In the genomic region with DNA sequence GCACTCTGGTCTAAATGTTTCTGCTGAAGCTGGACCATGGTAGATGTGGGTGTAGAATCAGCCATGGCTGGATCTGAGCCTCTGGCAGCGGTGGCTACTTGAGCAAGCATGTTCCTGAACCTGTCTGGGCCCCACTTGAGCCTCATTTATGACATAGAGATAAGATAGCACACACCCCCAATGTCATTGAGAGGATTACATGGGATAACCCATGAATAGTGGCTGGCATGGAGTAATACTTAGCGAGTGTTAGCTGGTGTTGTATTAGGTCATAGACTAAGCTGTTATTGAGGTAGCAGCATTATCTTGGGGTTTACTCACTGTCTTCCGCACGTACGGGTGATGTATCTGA, we compare ENCODE assay signal across 7 cellular contexts. TPM values are rescaled to one million over a fixed set of nuclear protein-coding genes. Genes with fewer than 3 reads are reported as not detected.
DNase-seq lines count a peak whose midpoint lies in the region; ATAC-seq, FAIRE-seq and TF ChIP-seq lines count a peak whose summit lies in the region.
"Not testable (repeated sequence)": the region's sequence is repeated elsewhere in the genome, so short reads cannot be mapped to it uniquely, and the experiment has no call there.

No MANE protein-coding gene starts in this region.

- POLR2A ChIA-PET in RWPE1 (lab: Yijun Ruan, JAX; ENCODE audit: low non-redundant PET); K562 (lab: Yijun Ruan, JAX): not testable (repeated sequence)

- H3K4me1 Mint-ChIP-seq in activated T-cell treated with anti-CD3 and anti-CD28 coated beads, Interleukin-2, amount 50 U/mL, for 72 hours (ENCODE audit: low read depth), result peaks cover 29% of the 10 kb centered on the region
- peaks cover 40% of the 10 kb centered on the region for H3K4me1 Mint-ChIP-seq in stimulated activated memory B cell treated with anti-CD40 and anti-IgM and Interleukin-4, amounts not matched to agents 10 μg/mL and 1 μg/mL and 100 μg/mL, for 72 hours

- BruUV-seq in K562 (replicated peaks; lab: Mats Ljungman, UMichigan), result not testable (repeated sequence)

- not testable (repeated sequence) for ATAC-seq in activated T-cell treated with anti-CD3 and anti-CD28 coated beads, Interleukin-2, amount 50 U/mL, for 72 hours (replicated peaks in 1 of 2); K562; stimulated activated memory B cell treated with anti-CD40 and anti-IgM and Interleukin-4, amounts not matched to agents 10 μg/mL and 1 μg/mL and 100 μg/mL, for 72 hours
- peak; percentile 27 for ATAC-seq in foreskin keratinocyte

- peaks cover 4 to 18% of the 10 kb centered on the region in 2 donors for H3K36me3 Mint-ChIP-seq in activated T-cell treated with anti-CD3 and anti-CD28 coated beads, Interleukin-2, amount 50 U/mL, for 72 hours (ENCODE audit: insufficient read depth in 2 of 2)
- peaks cover 50% of the 10 kb centered on the region for H3K36me3 Mint-ChIP-seq in stimulated activated memory B cell treated with anti-CD40 and anti-IgM and Interleukin-4, amounts not matched to agents 10 μg/mL and 1 μg/mL and 100 μg/mL, for 72 hours

- not testable (repeated sequence) for DNase-seq in GM12892 (ENCODE audit: insufficient read length); RWPE1 (ENCODE audit: low spot score); activated T-cell treated with anti-CD3 and anti-CD28 coated beads, Interleukin-2, amount 50 U/mL, for 72 hours; K562 (ENCODE audit: extremely low read depth in 1 of 4, low spot score in 3 of 4); foreskin keratinocyte

- 60% methylated on average over 1 of the region's 5 CpGs for WGBS in K562 (ENCODE audit: insufficient coverage, low coverage, missing lambda C conversion rate)

- not testable (repeated sequence) for H3K27me3 Mint-ChIP-seq in activated T-cell treated with anti-CD3 and anti-CD28 coated beads, Interleukin-2, amount 50 U/mL, for 72 hours (ENCODE audit: low read depth); stimulated activated memory B cell treated with anti-CD40 and anti-IgM and Interleukin-4, amounts not matched to agents 10 μg/mL and 1 μg/mL and 100 μg/mL, for 72 hours

- peaks cover 19% of the 10 kb centered on the region for H4K20me1 ChIP-seq in K562 (replicated peaks; ENCODE audit: control insufficient read depth, insufficient read depth, low read length)

- H3K36me3 ChIP-seq in K562 (ENCODE audit: control insufficient read depth, insufficient read depth, low read length), result peaks cover 32% of the 10 kb centered on the region

- H3K4me1 ChIP-seq in K562 (replicated peaks in 1 of 2; ENCODE audit: control insufficient read depth in 2 of 2, insufficient read depth in 2 of 2, low read length in 2 of 2), result peaks cover 27 to 28% of the 10 kb centered on the region in 2 experiments
- H3K4me1 ChIP-seq in foreskin keratinocyte, result not testable (repeated sequence)

- TF ChIP-seq POLR2A in GM12892 (IDR thresholded peaks at IDR 0.05; ENCODE audit: low read depth, low read length); K562 (conservative IDR thresholded peaks at IDR 0.05): not testable (repeated sequence)

- TF ChIP-seq EP300 in K562 (IDR thresholded peaks at IDR 0.05; ENCODE audit: low read length), result not testable (repeated sequence)

- not testable (repeated sequence) for H3K9me1 ChIP-seq in K562 (ENCODE audit: control insufficient read depth, insufficient read depth, low read length)

- intact Hi-C loops in K562 (cut with micrococcal nuclease), result not testable (repeated sequence)

- H3K4me2 ChIP-seq in K562 (ENCODE audit: insufficient read depth, low read length), result peak overlapping the region; percentile 7; the same call in 1 of the 2 replicates

- not testable (repeated sequence) for H3K9ac ChIP-seq in K562 (ENCODE audit: insufficient read depth in 1 of 2, low read depth in 2 of 2, low read length in 2 of 2)

- H3K4me3 ChIP-seq in K562, result not testable (repeated sequence)

- peak overlapping the region in 1 of 2 donors; percentile 23 for H3K4me3 Mint-ChIP-seq in activated T-cell treated with anti-CD3 and anti-CD28 coated beads, Interleukin-2, amount 50 U/mL, for 72 hours
- not testable (repeated sequence) for H3K4me3 Mint-ChIP-seq in stimulated activated memory B cell treated with anti-CD40 and anti-IgM and Interleukin-4, amounts not matched to agents 10 μg/mL and 1 μg/mL and 100 μg/mL, for 72 hours

- H3K9me3 ChIP-seq in K562 (replicated peaks; ENCODE audit: control insufficient read depth, insufficient read depth, low read depth, low read length), result not testable (repeated sequence)

- H2AFZ ChIP-seq in K562 (ENCODE audit: low read depth, low read length), result not testable (repeated sequence)

- not testable (repeated sequence) for TF ChIP-seq RAD21 in K562 (CRISPR knock-in tag; conservative IDR thresholded peaks at IDR 0.05 in 1 of 2, IDR thresholded peaks at IDR 0.05 in 1 of 2)

- peak overlapping the region; percentile 22 for H3K27ac Mint-ChIP-seq in activated T-cell treated with anti-CD3 and anti-CD28 coated beads, Interleukin-2, amount 50 U/mL, for 72 hours
- peak overlapping the region; percentile 82 for H3K27ac Mint-ChIP-seq in stimulated activated memory B cell treated with anti-CD40 and anti-IgM and Interleukin-4, amounts not matched to agents 10 μg/mL and 1 μg/mL and 100 μg/mL, for 72 hours

- H3K27ac ChIP-seq in RWPE1 (peak overlapping the region; percentile 59), layer of hippocampus (ENCODE audit: low read depth, low read length) (peak overlapping the region; percentile 38)
- not testable (repeated sequence) for H3K27ac ChIP-seq in K562 (ENCODE audit: extremely low read depth, low read depth, low read length); foreskin keratinocyte

- TF ChIP-seq CTCF in RWPE1 (conservative IDR thresholded peaks at IDR 0.05; ENCODE audit: low read depth); K562 (IDR thresholded peaks at IDR 0.05 in 2 of 3, conservative IDR thresholded peaks at IDR 0.05 in 1 of 3; ENCODE audit: insufficient read depth in 2 of 3, low read depth in 1 of 3, low read length in 3 of 3); foreskin keratinocyte (conservative IDR thresholded peaks at IDR 0.05): not testable (repeated sequence)

- not testable (repeated sequence) for H3K27me3 ChIP-seq in K562 (ENCODE audit: control insufficient read depth in 2 of 2, insufficient read depth in 2 of 2, low read length in 2 of 2); foreskin keratinocyte; layer of hippocampus (ENCODE audit: control insufficient read depth, insufficient read depth, low read length)

- H3K79me2 ChIP-seq in K562 (ENCODE audit: control insufficient read depth, insufficient read depth, low read length), result not testable (repeated sequence)

- FAIRE-seq in GM12892 (lab: Jason Lieb, UNC), result peak; percentile 56
- not testable (repeated sequence) for FAIRE-seq in K562 (lab: Jason Lieb, UNC)

- H3K9me3 Mint-ChIP-seq in activated T-cell treated with anti-CD3 and anti-CD28 coated beads, Interleukin-2, amount 50 U/mL, for 72 hours; stimulated activated memory B cell treated with anti-CD40 and anti-IgM and Interleukin-4, amounts not matched to agents 10 μg/mL and 1 μg/mL and 100 μg/mL, for 72 hours: not testable (repeated sequence)

- in situ Hi-C loops in K562 (cut with MboI), result loop anchor here (5.0 kb wide), 1 partner anchor 36 kb away; no protein-coding TSS in a partner anchor

- CTCF ChIA-PET in RWPE1 (lab: Yijun Ruan, JAX); K562 (lab: Yijun Ruan, JAX; ENCODE audit: low intra/inter-chr PET ratio): not testable (repeated sequence)

RNA-seq across cellular contexts. Expression of gene KCTD7, which starts 7.5 kb away (rescaled TPM):
- 8.2 TPM for polyA plus RNA-seq in GM12892 (2012; ENCODE audit: missing spikeins)
- total RNA-seq in activated T-cell treated with anti-CD3 and anti-CD28 coated beads, Interleukin-2, amount 50 U/mL, for 72 hours, result 10 to 100 TPM; 12.2 to 14.9 TPM
- 25.1 and 37.5 TPM in 2 replicates for total RNA-seq in K562 (2011; cell fraction: chromatin; rRNA removed; ENCODE audit: low replicate concordance)
- total RNA-seq in K562 (2011; cell fraction: nucleolus; rRNA removed), result 22.6 and 24.3 TPM in 2 replicates
- total RNA-seq in K562 (2011; cell fraction: nucleoplasm; rRNA removed), result 26.7 and 37.0 TPM in 2 replicates
- total RNA-seq in K562 (2014; rRNA removed) (5.0 and 10.3 TPM in 2 replicates), K562 (2014; rRNA removed; fragmentation: Illumina TruSeq; extraction: Trizol) (9.0 and 9.6 TPM in 2 replicates), K562 (2015; rRNA removed; fragmentation: Illumina TruSeq; extraction: Trizol) (7.6 and 8.2 TPM in 2 replicates), K562 (2021) (11.4 and 12.3 TPM in 2 replicates), foreskin keratinocyte (2.6 and 3.9 TPM in 2 replicates)
- polyA plus RNA-seq in K562 (2011; rRNA removed) (23.6 and 26.0 TPM in 2 replicates), K562 (2014; fragmentation: Illumina TruSeq; extraction: Trizol) (10.6 and 11.8 TPM in 2 replicates), K562 (2014; fragmentation: Nextera tagmentation; extraction: Ambion mirVana) (1 to 10 TPM; 1.5 to 1.7 TPM), K562 (2014; rRNA removed) (10.1 and 11.7 TPM in 2 replicates), foreskin keratinocyte (2.0 and 2.4 TPM in 2 replicates)
- polyA plus RNA-seq in K562 (2011; cell fraction: cytosol; rRNA removed), result 25.6 and 33.4 TPM in 2 replicates
- polyA plus RNA-seq in K562 (2011; cell fraction: nucleus; rRNA removed), result 46.8 and 68.8 TPM in 2 replicates
- polyA plus RNA-seq in K562 (2012), result 7.9 and 17.0 TPM in 2 replicates
- 10.4 and 17.3 TPM in 2 replicates for polyA minus RNA-seq in K562 (2011; rRNA and poly(A)+ RNA removed)
- polyA minus RNA-seq in K562 (2011; cell fraction: cytosol; rRNA and poly(A)+ RNA removed), result 7.6 and 9.8 TPM in 2 replicates
- polyA minus RNA-seq in K562 (2011; cell fraction: nucleus; rRNA and poly(A)+ RNA removed), result 10.2 and 12.0 TPM in 2 replicates
